Comparison of ENCODE assay signal across 11 cellular contexts in genomic region chr20:33373735-33374605, GRCh38. TPM values are rescaled to one million over a fixed set of nuclear protein-coding genes. Genes with fewer than 3 reads are reported as not detected.
A peak's percentile ranks its signal among the peaks of the same experiment; 100 is the strongest.
DNase-seq lines count a peak whose midpoint lies in the region; ATAC-seq and TF ChIP-seq lines count a peak whose summit lies in the region.
"Had no signal": no experiment of that assay in that cellular context is flagged by ENCODE, and none has a peak within 500 bp of the region (broad histone marks: within the 10 kb centered on the region; RNA-seq: fewer than 3 reads in every experiment).

No MANE protein-coding gene starts in this region.

- H4K8ac ChIP-seq in mesenchymal stem cell (ENCODE audit: low read length): no peak overlapping the region

- H3K23ac ChIP-seq in mesenchymal stem cell (ENCODE audit: low read length in 2 of 2): no peak overlapping the region

- peaks cover 83% of the 10 kb centered on the region for H3K36me3 Mint-ChIP-seq in Caco-2 (ENCODE audit: insufficient read depth, unreplicated experiment)

- H3K4me1 Mint-ChIP-seq in Caco-2 (ENCODE audit: low read depth, unreplicated experiment): peaks cover 20% of the 10 kb centered on the region

- no TSS peak for BruUV-seq in Caco-2 (replicated peaks; lab: Mats Ljungman, UMichigan)

- H3K36me3 ChIP-seq in Caco-2 (ENCODE audit: control insufficient read depth, insufficient read depth, low read length) (peaks cover 17% of the 10 kb centered on the region), breast epithelium (no peaks in the 10 kb centered on the region), mesenchymal stem cell (ENCODE audit: control insufficient read depth in 1 of 2, insufficient read depth in 2 of 2, low read depth in 1 of 2, low read length in 2 of 2) (peaks cover 15 to 71% of the 10 kb centered on the region in 2 experiments), spleen (peaks cover 5 to 100% (median 74%) of the 10 kb centered on the region in 6 donors)

- no peaks in the 10 kb centered on the region for H3K79me1 ChIP-seq in mesenchymal stem cell (replicated peaks; ENCODE audit: low read length, poor library complexity, severe bottlenecking)

- no peak overlapping the region for H2BK5ac ChIP-seq in mesenchymal stem cell (ENCODE audit: low read depth, low read length, poor library complexity, severe bottlenecking)

- POLR2A ChIA-PET in Caco-2 (lab: Charles Lee): no interaction called here

- H3K9me3 ChIP-seq in Caco-2 (no peaks in the 10 kb centered on the region), breast epithelium (no peaks in the 10 kb centered on the region), mesenchymal stem cell (ENCODE audit: control insufficient read depth, low read length) (no peaks in the 10 kb centered on the region), spleen (no peaks in the 10 kb centered on the region)
- H3K9me3 ChIP-seq: testis had no signal

- 22% methylated on average over 4 of the region's 4 CpGs for WGBS in mesenchymal stem cell
- WGBS in spleen, 5 donors: 88 to 99% (median 96%) methylated on average over 4 of the region's 4 CpGs

- H3K18ac ChIP-seq in mesenchymal stem cell (ENCODE audit: low read depth in 1 of 2, low read length in 2 of 2): no peak overlapping the region

- no peak overlapping the region for H3K4me3 Mint-ChIP-seq in Caco-2 (ENCODE audit: unreplicated experiment)
- H3K4me3 Mint-ChIP-seq: activated naive CD8-positive, alpha-beta T cell had no signal

- intact Hi-C loops in Caco-2 (cut with micrococcal nuclease; ENCODE audit: unreplicated experiment): loop anchor here (5.0 kb wide), 1 partner anchor 37 kb away; no protein-coding TSS in a partner anchor
- intact Hi-C loops in breast epithelium (cut with DNase I; ENCODE audit: low total_unique reads): no loop called here
- intact Hi-C loops in spleen (cut with DNase I; ENCODE audit: low total_unique reads): no loop called here

- H3K27ac Mint-ChIP-seq in Caco-2 (ENCODE audit: unreplicated experiment): peak overlapping the region; percentile 24
- H3K27ac Mint-ChIP-seq: activated naive CD8-positive, alpha-beta T cell had no signal

- TF ChIP-seq POLR2A in breast epithelium (IDR thresholded peaks at IDR 0.05): no peak
- TF ChIP-seq POLR2A in spleen (IDR thresholded peaks at IDR 0.05): no peak

- H3K27me3 ChIP-seq in Caco-2 (replicated peaks; ENCODE audit: control insufficient read depth, insufficient read depth, low read length) (no peaks in the 10 kb centered on the region), breast epithelium (no peaks in the 10 kb centered on the region), mesenchymal stem cell (ENCODE audit: control insufficient read depth in 1 of 2, insufficient read depth in 1 of 2, low read length in 2 of 2) (no peaks in the 10 kb centered on the region), spleen (replicated peaks in 1 of 7) (no peaks in the 10 kb centered on the region)
- H3K27me3 ChIP-seq: testis had no signal

- CTCF ChIA-PET in Caco-2 (lab: Charles Lee): no interaction called here

- TF ChIP-seq CTCF in Caco-2 (IDR thresholded peaks at IDR 0.05; ENCODE audit: insufficient read depth in 1 of 2, low read depth in 1 of 2, low read length in 1 of 2, severe bottlenecking in 1 of 2, unreplicated experiment in 1 of 2) (no peak), breast epithelium (IDR thresholded peaks at IDR 0.05) (no peak), spleen (IDR thresholded peaks at IDR 0.05 in 8 of 11, conservative IDR thresholded peaks at IDR 0.05 in 3 of 11) (no peak)

- no peak for ATAC-seq in HG03175 (IDR thresholded peaks at IDR 0.05; ENCODE audit: unreplicated experiment)

- no peak overlapping the region for H2AFZ ChIP-seq in mesenchymal stem cell (ENCODE audit: low read depth, low read length)

- H2BK120ac ChIP-seq in mesenchymal stem cell (ENCODE audit: low read depth, low read length): no peak overlapping the region

- DNase-seq in Caco-2 (peak; percentile 65 to 72), NCI-H2196 (lab: John Stamatoyannopoulos, UW; ENCODE audit: unreplicated experiment) (peak; percentile 89), breast epithelium (ENCODE audit: low spot score in 2 of 2) (peak; percentile 40 to 65), mesenchymal stem cell (peak; percentile 97), pons (ENCODE audit: low spot score) (no peak), SKM-1 (lab: John Stamatoyannopoulos, UW; ENCODE audit: unreplicated experiment) (no peak), spleen (no peak)
- DNase-seq: testis had no signal

- H2AK5ac ChIP-seq in mesenchymal stem cell (ENCODE audit: low read length, severe bottlenecking): no peak overlapping the region

- peak overlapping the region in 1 of 2 experiments; percentile 69 for H2BK12ac ChIP-seq in mesenchymal stem cell (ENCODE audit: low read length in 2 of 2)

- H2BK15ac ChIP-seq in mesenchymal stem cell (ENCODE audit: low read depth, poor library complexity, severe bottlenecking): no peak overlapping the region

- H3K4ac ChIP-seq in mesenchymal stem cell (ENCODE audit: low read depth in 1 of 2, low read length in 2 of 2): no peak overlapping the region

- no peak overlapping the region for H4K91ac ChIP-seq in mesenchymal stem cell (ENCODE audit: low read length)

- H3K4me1 ChIP-seq in Caco-2 (peaks cover 11% of the 10 kb centered on the region), breast epithelium (no peaks in the 10 kb centered on the region), mesenchymal stem cell (ENCODE audit: control insufficient read depth, insufficient read depth, low read depth, low read length) (peaks cover 13% of the 10 kb centered on the region), spleen (peaks cover 0 to 24% (median 0%) of the 10 kb centered on the region in 6 donors)
- H3K4me1 ChIP-seq: testis had no signal

- no peak overlapping the region for H3K4me2 ChIP-seq in mesenchymal stem cell (ENCODE audit: low read length, poor library complexity, severe bottlenecking)

- no peaks in the 10 kb centered on the region for H3K27me3 Mint-ChIP-seq in Caco-2 (ENCODE audit: insufficient read depth, unreplicated experiment)
- H3K27me3 Mint-ChIP-seq: activated naive CD8-positive, alpha-beta T cell; IgD-negative memory B cell had no signal

- no peak overlapping the region for H3K14ac ChIP-seq in mesenchymal stem cell (ENCODE audit: low read length in 2 of 2)

- H3K27ac ChIP-seq in breast epithelium (peak overlapping the region; percentile 71 to 75), mesenchymal stem cell (ENCODE audit: low read length, poor library complexity, severe bottlenecking) (no peak overlapping the region), spleen (peak overlapping the region in 1 of 8 donors; percentile 83)
- H3K27ac ChIP-seq: testis had no signal

- no peak overlapping the region for H3K9ac ChIP-seq in mesenchymal stem cell (ENCODE audit: low read length)

- H3K4me3 ChIP-seq in Caco-2 (ENCODE audit: low read depth, low read length): no peak overlapping the region
- H3K4me3 ChIP-seq in breast epithelium: no peak overlapping the region
- no peak overlapping the region for H3K4me3 ChIP-seq in mesenchymal stem cell (ENCODE audit: insufficient read depth in 1 of 2, low read depth in 1 of 2, low read length in 2 of 2)
- H3K4me3 ChIP-seq in spleen: no peak overlapping the region
- H3K4me3 ChIP-seq: testis had no signal

- H3K9me3 Mint-ChIP-seq in Caco-2 (ENCODE audit: unreplicated experiment): no peaks in the 10 kb centered on the region
- H3K9me3 Mint-ChIP-seq: IgD-negative memory B cell had no signal

RNA-seq across cellular contexts. Expression of gene CDK5RAP1, which starts 27.3 kb away (rescaled TPM):
- total RNA-seq in Caco-2 (2022): 116 and 120 TPM in 2 replicates
- 10 to 100 TPM; 21.8 to 32.4 (median 29.4) TPM for total RNA-seq in breast epithelium
- polyA plus RNA-seq in mesenchymal stem cell (2013, experiment 1 of 2): 12.9 TPM
- 12.4 TPM for polyA plus RNA-seq in mesenchymal stem cell (2013, experiment 2 of 2)
- 10 to 100 TPM; 21.3 to 34.6 (median 33.2) TPM for total RNA-seq in spleen
- 10 to 100 TPM; 35.6 to 93.0 (median 60.9) TPM for polyA plus RNA-seq in spleen

Comparison
In these comparisons a context has a peak if more than half of its experiments do, and no peak if none do; other contexts are left out.
1. DNase-seq: peak in Caco-2 (2 of 2), NCI-H2196 (single experiment), breast epithelium (2 of 2) and mesenchymal stem cell (single experiment); none in pons (single experiment), SKM-1 (single experiment) and spleen (single experiment).